Comparison of ENCODE assay signal across 23 cellular contexts in the genomic region with DNA sequence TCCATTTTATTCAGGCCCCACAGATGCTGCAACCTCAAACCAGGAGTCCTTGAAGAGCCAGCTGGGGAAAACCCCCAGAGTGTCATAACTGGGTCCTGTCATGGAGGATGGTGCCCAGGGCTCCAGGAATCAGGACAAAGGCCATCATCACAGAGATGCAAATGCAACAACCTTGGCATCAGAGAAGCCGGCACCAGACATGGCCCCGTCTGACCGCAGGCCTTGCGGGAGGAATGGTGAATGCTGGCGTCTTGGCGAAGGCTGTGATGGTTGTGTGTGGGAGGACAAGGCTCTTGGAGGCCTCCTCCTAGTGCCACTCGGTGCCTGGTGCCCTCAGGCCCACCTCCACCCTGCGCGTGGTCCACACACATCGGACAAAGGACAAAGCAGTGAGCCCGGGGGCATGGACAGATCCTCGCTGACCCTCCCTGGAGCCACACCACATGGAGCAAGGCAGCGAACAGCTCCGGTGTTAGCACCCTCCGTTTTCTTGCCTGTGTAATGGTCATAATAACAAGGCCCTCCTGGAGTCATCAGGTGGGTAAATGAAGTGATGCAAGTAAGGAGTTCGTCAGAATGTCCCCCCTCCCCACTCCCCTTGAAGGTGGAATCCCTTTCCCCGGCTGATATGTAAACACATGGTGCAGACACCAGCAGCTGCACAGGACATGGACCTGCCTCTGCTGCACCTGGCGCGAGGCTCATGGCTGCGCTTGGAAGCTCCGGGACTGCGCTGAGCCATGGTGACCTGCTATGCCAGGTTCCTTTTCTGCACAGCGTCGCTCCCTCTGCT.
"Had no signal": no experiment of that assay in that cellular context is flagged by ENCODE, and none has a peak within 500 bp of the region (broad histone marks: within the 10 kb centered on the region; RNA-seq: fewer than 3 reads in every experiment).

No MANE protein-coding gene starts in this region.

- H3K27me3 Mint-ChIP-seq: activated CD4-positive, alpha-beta memory T cell treated with anti-CD3 and anti-CD28 coated beads, Interleukin-2, amount 10 ng/mL, durations not matched to agents 7 days and 5 days; activated CD4-positive, alpha-beta T cell treated with anti-CD3 and anti-CD28 coated beads for 36 hours; activated naive CD4-positive, alpha-beta T cell treated with anti-CD3 and anti-CD28 coated beads, Interleukin-2, amount 10 ng/mL, durations not matched to agents 7 days and 5 days; activated naive CD8-positive, alpha-beta T cell treated with anti-CD3 and anti-CD28 coated beads for 36 hours had no signal

- H3K4me3 Mint-ChIP-seq: activated CD4-positive, alpha-beta memory T cell treated with anti-CD3 and anti-CD28 coated beads, Interleukin-2, amount 10 ng/mL, durations not matched to agents 7 days and 5 days; activated CD4-positive, alpha-beta T cell treated with anti-CD3 and anti-CD28 coated beads for 36 hours; activated naive CD4-positive, alpha-beta T cell treated with anti-CD3 and anti-CD28 coated beads, Interleukin-2, amount 10 ng/mL, durations not matched to agents 7 days and 5 days; activated naive CD8-positive, alpha-beta T cell treated with anti-CD3 and anti-CD28 coated beads for 36 hours; activated T-cell treated with anti-CD3 and anti-CD28 coated beads, Interleukin-2, amount 50 U/mL, for 72 hours had no signal

- H3K4me1 Mint-ChIP-seq: activated CD4-positive, alpha-beta memory T cell treated with anti-CD3 and anti-CD28 coated beads, Interleukin-2, amount 10 ng/mL, durations not matched to agents 7 days and 5 days; activated CD4-positive, alpha-beta T cell treated with anti-CD3 and anti-CD28 coated beads for 36 hours; activated naive CD4-positive, alpha-beta T cell treated with anti-CD3 and anti-CD28 coated beads, Interleukin-2, amount 10 ng/mL, durations not matched to agents 7 days and 5 days; activated naive CD8-positive, alpha-beta T cell treated with anti-CD3 and anti-CD28 coated beads for 36 hours had no signal

- H3K4me3 ChIP-seq: K562, SK-N-MC had no signal

- H3K27ac ChIP-seq: SK-N-MC, WERI-Rb-1 had no signal

- DNase-seq: activated CD4-positive, alpha-beta memory T cell treated with anti-CD3 and anti-CD28 coated beads, Interleukin-2, amount 10 ng/mL, durations not matched to agents 7 days and 5 days; activated CD4-positive, alpha-beta T cell treated with anti-CD3 and anti-CD28 coated beads for 36 hours; activated CD4-positive, alpha-beta T cell treated with anti-CD3 and anti-CD28 coated beads, Interleukin-2, amount 50 U/mL, for 1 hour; activated gamma-delta T cell treated with Interleukin-2 at 50 U/mL for 16 hours; activated naive CD4-positive, alpha-beta T cell treated with anti-CD3 and anti-CD28 coated beads, Interleukin-2, amount 10 ng/mL, durations not matched to agents 7 days and 5 days; activated naive CD8-positive, alpha-beta T cell treated with anti-CD3 and anti-CD28 coated beads for 36 hours; activated T-cell treated with anti-CD3 and anti-CD28 coated beads for 4 hours; activated T-cell treated with anti-CD3 and anti-CD28 coated beads, Interleukin-2, amount 50 U/mL, for 72 hours; Karpas-422; NCI-H1694; NCI-H2029; NCI-H2107; NCI-H2171 treated with DMSO at 0.1 percent for 48 hours; NCI-H226; NCI-H526 treated with DMSO at 0.1 percent for 48 hours; NCI-H82; RPMI8226; T-helper 1 cell; WERI-Rb-1 had no signal

- ATAC-seq: activated CD4-positive, alpha-beta T cell treated with anti-CD3 and anti-CD28 coated beads for 36 hours; activated T-cell treated with anti-CD3 and anti-CD28 coated beads, Interleukin-2, amount 50 U/mL, for 72 hours; K562; Right ventricle myocardium inferior had no signal

- H3K36me3 Mint-ChIP-seq: activated naive CD4-positive, alpha-beta T cell treated with anti-CD3 and anti-CD28 coated beads, Interleukin-2, amount 10 ng/mL, durations not matched to agents 7 days and 5 days; activated naive CD8-positive, alpha-beta T cell treated with anti-CD3 and anti-CD28 coated beads for 36 hours had no signal

- H3K27ac Mint-ChIP-seq: activated CD4-positive, alpha-beta memory T cell treated with anti-CD3 and anti-CD28 coated beads, Interleukin-2, amount 10 ng/mL, durations not matched to agents 7 days and 5 days; activated CD4-positive, alpha-beta T cell treated with anti-CD3 and anti-CD28 coated beads for 36 hours; activated naive CD4-positive, alpha-beta T cell treated with anti-CD3 and anti-CD28 coated beads, Interleukin-2, amount 10 ng/mL, durations not matched to agents 7 days and 5 days; activated naive CD8-positive, alpha-beta T cell treated with anti-CD3 and anti-CD28 coated beads for 36 hours; activated T-cell treated with anti-CD3 and anti-CD28 coated beads, Interleukin-2, amount 50 U/mL, for 72 hours; activated T-helper 2 cell treated with anti-CD3 and anti-CD28 coated beads, Interferon-gamma antibody, Interleukin-2, Interleukin-4, amounts not matched to agents 10 μg/mL and 5 μg/mL and 100 μg/mL, durations not matched to agents 14 hours and 24 hours and 36 hours had no signal

- H3K36me3 ChIP-seq: WERI-Rb-1 had no signal
